In genomic region chr2:96121414-96121813, GRCh38 we compare ENCODE assay signal across 27 cellular contexts. TPM values are rescaled to one million over a fixed set of nuclear protein-coding genes. Genes with fewer than 3 reads are reported as not detected.
"Had no signal": no experiment of that assay in that cellular context is flagged by ENCODE, and none has a peak within 500 bp of the region (broad histone marks: within the 10 kb centered on the region; RNA-seq: fewer than 3 reads in every experiment).

No MANE protein-coding gene starts in this region.

- H3K9me3 ChIP-seq: heart right ventricle, left ventricle myocardium inferior, pancreas, prostate gland, transverse colon, upper lobe of right lung had no signal

- H3K27ac Mint-ChIP-seq: mesothelial cell of epicardium; natural killer cell; nephron progenitor cell; stimulated activated naive CD8-positive, alpha-beta T cell treated with anti-CD3 and anti-CD28 coated beads, Interleukin-15, Interleukin-2, amounts not matched to agents 100 ng/mL and 50 ng/mL, for 24 hours had no signal

- H3K4me2 ChIP-seq: hepatocyte had no signal

- H3K27ac ChIP-seq: heart right ventricle, hepatocyte, left ventricle myocardium inferior, pancreas, prostate gland, skin epidermis, transverse colon, upper lobe of right lung had no signal

- ATAC-seq: heart right ventricle; natural killer cell; pancreas; right cardiac atrium; sciatic nerve; stimulated activated effector memory CD8-positive, alpha-beta T cell treated with anti-CD3 and anti-CD28 coated beads, Interleukin-12 subunit alpha, Interleukin-12 subunit beta, amount 100 ng/mL, for 72 hours; upper lobe of right lung had no signal

- H3K4me3 ChIP-seq: heart right ventricle, hepatocyte, left ventricle myocardium inferior, lung, pancreas, prostate gland, skin epidermis, transverse colon, upper lobe of right lung had no signal

- H3K27me3 ChIP-seq: pancreas had no signal

- H2AFZ ChIP-seq: hepatocyte had no signal

- H3K9me3 Mint-ChIP-seq: mesothelial cell of epicardium; naive B cell; natural killer cell; nephron progenitor cell; stimulated activated effector memory CD8-positive, alpha-beta T cell treated with anti-CD3 and anti-CD28 coated beads, Interleukin-12 subunit alpha, Interleukin-12 subunit beta, amount 100 ng/mL, for 72 hours; stimulated activated naive CD8-positive, alpha-beta T cell treated with anti-CD3 and anti-CD28 coated beads, Interleukin-15, Interleukin-2, amounts not matched to agents 100 ng/mL and 50 ng/mL, for 24 hours had no signal

- H3K4me3 Mint-ChIP-seq: mesothelial cell of epicardium; natural killer cell; nephron progenitor cell; stimulated activated effector memory CD8-positive, alpha-beta T cell treated with anti-CD3 and anti-CD28 coated beads, Interleukin-12 subunit alpha, Interleukin-12 subunit beta, amount 100 ng/mL, for 72 hours; stimulated activated naive CD8-positive, alpha-beta T cell treated with anti-CD3 and anti-CD28 coated beads, Interleukin-15, Interleukin-2, amounts not matched to agents 100 ng/mL and 50 ng/mL, for 24 hours had no signal

- H3K36me3 ChIP-seq: heart right ventricle, left ventricle myocardium inferior, pancreas, prostate gland, transverse colon, upper lobe of right lung had no signal

- DNase-seq: heart right ventricle; islet precursor cell; left ventricle myocardium inferior; mesendoderm; naive B cell; natural killer cell; nephron progenitor cell; nucleus accumbens; pancreas; retina; stimulated activated CD4-positive, alpha-beta T cell treated with anti-CD3 and anti-CD28 coated beads, Interleukin-12 subunit alpha, Interleukin-12 subunit beta, amount 100 ng/mL, for 4 hours; stimulated activated CD4-positive, alpha-beta T cell treated with anti-CD3 and anti-CD28 coated beads, Interleukin-15, amount 100 ng/mL, for 24 hours; stimulated activated CD4-positive, alpha-beta T cell treated with anti-CD3 and anti-CD28 coated beads, Interleukin-2, amount 100 ng/mL, for 24 hours; stimulated activated CD4-positive, alpha-beta T cell treated with anti-CD3 and anti-CD28 coated beads, Interleukin-4, amount 100 ng/mL, for 1 hour; stimulated activated naive CD4-positive, alpha-beta T cell; transverse colon; upper lobe of right lung had no signal

- H3K4me1 ChIP-seq: prostate gland, upper lobe of right lung had no signal

- FAIRE-seq: pancreas, urothelium cell line had no signal

- H3K36me3 Mint-ChIP-seq: mesothelial cell of epicardium, natural killer cell had no signal

RNA-seq across cellular contexts. Expression of gene ASTL, which starts 16.9 kb away (rescaled TPM):
- polyA plus RNA-seq: hepatocyte, right cardiac atrium had no signal
